ENCODE assay signal across 11 cellular contexts in the genomic region with DNA sequence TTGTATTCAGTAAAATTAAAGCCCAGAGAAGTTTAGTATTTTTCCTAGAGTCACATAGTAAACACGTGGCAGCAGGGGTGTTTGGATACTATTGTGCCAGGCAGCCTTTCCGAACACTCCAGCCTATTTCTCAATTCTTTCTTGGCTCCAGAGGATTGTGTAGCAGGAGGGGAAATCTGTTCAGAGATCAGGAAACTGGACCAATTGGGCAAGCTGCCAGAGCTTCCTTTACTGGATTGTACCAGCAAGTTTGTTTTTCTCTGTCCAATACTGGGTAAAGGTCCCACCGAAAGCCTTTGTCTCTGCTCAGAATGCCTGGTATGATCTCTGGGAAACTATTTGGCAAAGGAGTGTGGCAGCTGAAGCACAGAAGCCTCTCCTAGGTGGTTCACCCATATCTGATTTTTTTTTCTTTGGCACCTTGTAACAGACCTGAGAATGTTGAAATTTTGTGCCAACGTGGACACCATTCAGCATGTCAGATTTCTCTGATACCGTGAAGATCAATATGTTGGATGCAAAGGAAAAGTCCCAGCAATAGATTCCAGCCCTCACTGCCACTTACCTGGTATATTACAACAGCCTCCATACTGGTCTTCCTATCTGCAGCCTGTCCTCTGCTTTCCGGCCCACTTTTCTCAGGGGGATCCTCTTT.
DNase-seq lines count a peak whose midpoint lies in the region; ATAC-seq and TF ChIP-seq lines count a peak whose summit lies in the region.
"Had no signal": no experiment of that assay in that cellular context is flagged by ENCODE, and none has a peak within 500 bp of the region (broad histone marks: within the 10 kb centered on the region; RNA-seq: fewer than 3 reads in every experiment).

No MANE protein-coding gene starts in this region.

- DNase-seq in M059J (ENCODE audit: low read depth) (peak; percentile 45), choroid plexus epithelial cell (ENCODE audit: low read depth) (peak; percentile 66), left lobe of liver (ENCODE audit: low spot score) (peak; percentile 98), stromal cell of bone marrow (ENCODE audit: low read depth) (peak; percentile 47), NCI-H187 (lab: John Stamatoyannopoulos, UW) (no peak)
- no peak for DNase-seq in stimulated activated CD4-positive, alpha-beta T cell treated with anti-CD3 and anti-CD28 coated beads, Interleukin-4, amount 100 ng/mL, for 24 hours
- DNase-seq in activated CD4-positive, alpha-beta T cell treated with anti-CD3 and anti-CD28 coated beads, Interleukin-2, amount 10 ng/mL, durations not matched to agents 7 days and 5 days = no peak
- DNase-seq: foreskin melanocyte; MV-4-11; stimulated activated naive CD4-positive, alpha-beta T cell had no signal

- no peaks in the 10 kb centered on the region for H3K9me3 Mint-ChIP-seq in activated CD4-positive, alpha-beta T cell treated with anti-CD3 and anti-CD28 coated beads, Interleukin-2, amount 10 ng/mL, durations not matched to agents 7 days and 5 days

- no peaks in the 10 kb centered on the region for H3K27me3 Mint-ChIP-seq in activated CD4-positive, alpha-beta T cell treated with anti-CD3 and anti-CD28 coated beads, Interleukin-2, amount 10 ng/mL, durations not matched to agents 7 days and 5 days

- no peak overlapping the region for H3K4me3 Mint-ChIP-seq in activated CD4-positive, alpha-beta T cell treated with anti-CD3 and anti-CD28 coated beads, Interleukin-2, amount 10 ng/mL, durations not matched to agents 7 days and 5 days

- H3K36me3 Mint-ChIP-seq in activated CD4-positive, alpha-beta T cell treated with anti-CD3 and anti-CD28 coated beads, Interleukin-2, amount 10 ng/mL, durations not matched to agents 7 days and 5 days (ENCODE audit: low read depth) = no peaks in the 10 kb centered on the region

- POLR2A ChIA-PET in activated CD4-positive, alpha-beta T cell treated with anti-CD3 and anti-CD28 coated beads, Interleukin-2, amount 10 ng/mL, durations not matched to agents 7 days and 5 days (lab: Charles Lee) = no interaction called here

- no peak overlapping the region for H3K4me3 ChIP-seq in choroid plexus epithelial cell (ENCODE audit: low read depth, low read length)

- no peak overlapping the region for H3K27ac Mint-ChIP-seq in activated CD4-positive, alpha-beta T cell treated with anti-CD3 and anti-CD28 coated beads, Interleukin-2, amount 10 ng/mL, durations not matched to agents 7 days and 5 days

- ATAC-seq in left lobe of liver (peak; percentile 92), HG02970 (IDR thresholded peaks at IDR 0.05; ENCODE audit: low FRiP score, unreplicated experiment) (no peak)

- CTCF ChIA-PET in activated CD4-positive, alpha-beta T cell treated with anti-CD3 and anti-CD28 coated beads, Interleukin-2, amount 10 ng/mL, durations not matched to agents 7 days and 5 days (lab: Charles Lee) = interaction anchor here (0.8 kb wide), 1 partner anchor 9 kb away, joined by 3 read pairs; no protein-coding TSS in a partner anchor

- TF ChIP-seq CTCF in choroid plexus epithelial cell (conservative IDR thresholded peaks at IDR 0.05; ENCODE audit: low read depth, low read length) = no peak

- no peaks in the 10 kb centered on the region for H3K4me1 Mint-ChIP-seq in activated CD4-positive, alpha-beta T cell treated with anti-CD3 and anti-CD28 coated beads, Interleukin-2, amount 10 ng/mL, durations not matched to agents 7 days and 5 days

Comparison
In these comparisons a context has a peak if more than half of its experiments do, and no peak if none do; other contexts are left out.
1. DNase-seq: peak in M059J (single experiment), choroid plexus epithelial cell (single experiment), left lobe of liver (single experiment) and stromal cell of bone marrow (single experiment); none in NCI-H187 (0 of 2), stimulated activated CD4-positive, alpha-beta T cell treated with anti-CD3 and anti-CD28 coated beads, Interleukin-4, amount 100 ng/mL, for 24 hours (single experiment) and activated CD4-positive, alpha-beta T cell treated with anti-CD3 and anti-CD28 coated beads, Interleukin-2, amount 10 ng/mL, durations not matched to agents 7 days and 5 days (single experiment).